ENCODE assay signal across 8 cellular contexts in genomic region chr15:77910030-77910911, GRCh38.
DNase-seq lines count a peak whose midpoint lies in the region; ATAC-seq and TF ChIP-seq lines count a peak whose summit lies in the region.
"Not testable (repeated sequence)": the region's sequence is repeated elsewhere in the genome, so short reads cannot be mapped to it uniquely, and the experiment has no call there.

No MANE protein-coding gene starts in this region.

- not testable (repeated sequence) for H3K9ac ChIP-seq in HUES64 (ENCODE audit: low read depth, low read length)
- H3K9ac ChIP-seq in NT2/D1 (ENCODE audit: insufficient read length, low read depth), result peak overlapping the region; percentile 61

- not testable (repeated sequence) for TF ChIP-seq EP300 in ovary (IDR thresholded peaks at IDR 0.05)

- peaks cover 29 to 37% of the 10 kb centered on the region in 2 donors for H3K27me3 Mint-ChIP-seq in stimulated activated naive B cell treated with anti-CD40 and anti-IgM and Interleukin-4, amounts not matched to agents 10 μg/mL and 1 μg/mL and 100 μg/mL, for 72 hours

- not testable (repeated sequence) for H3K36me3 ChIP-seq in HUES64 (ENCODE audit: insufficient read depth, low read length); NT2/D1 (ENCODE audit: insufficient read depth, insufficient read length, low read length); ovary

- H3K4me1 Mint-ChIP-seq in stimulated activated naive B cell treated with anti-CD40 and anti-IgM and Interleukin-4, amounts not matched to agents 10 μg/mL and 1 μg/mL and 100 μg/mL, for 72 hours, result not testable (repeated sequence)

- not testable (repeated sequence) for H3K36me3 Mint-ChIP-seq in stimulated activated naive B cell treated with anti-CD40 and anti-IgM and Interleukin-4, amounts not matched to agents 10 μg/mL and 1 μg/mL and 100 μg/mL, for 72 hours

- H3K27ac Mint-ChIP-seq in stimulated activated naive B cell treated with anti-CD40 and anti-IgM and Interleukin-4, amounts not matched to agents 10 μg/mL and 1 μg/mL and 100 μg/mL, for 72 hours, result peak overlapping the region; percentile 47

- H3K9me3 Mint-ChIP-seq in stimulated activated naive B cell treated with anti-CD40 and anti-IgM and Interleukin-4, amounts not matched to agents 10 μg/mL and 1 μg/mL and 100 μg/mL, for 72 hours, result not testable (repeated sequence)

- 15% methylated on average over 12 of the region's 12 CpGs for WGBS in HUES64
- WGBS in ovary, 3 donors, result 15 to 16% (median 15%) methylated on average over 12 of the region's 12 CpGs

- H3K4me3 ChIP-seq in HUES64 (ENCODE audit: low read length) (peak overlapping the region; percentile 47), NT2/D1 (ENCODE audit: insufficient read length, low read depth) (peak overlapping the region; percentile 9), cardiac fibroblast (replicated peaks in 1 of 2; ENCODE audit: low read depth in 2 of 2, low read length in 2 of 2) (peak overlapping the region; percentile 35 to 39)
- H3K4me3 ChIP-seq in ovary, result not testable (repeated sequence)

- not testable (repeated sequence) for H3K27me3 ChIP-seq in HUES64 (ENCODE audit: insufficient read depth, low read length); NT2/D1 (ENCODE audit: insufficient read depth, insufficient read length); ovary

- intact Hi-C loops in ovary (cut with DNase I), result not testable (repeated sequence)

- H3K4me1 ChIP-seq in HUES64 (ENCODE audit: insufficient read depth, low read length); NT2/D1 (ENCODE audit: insufficient read depth, insufficient read length); ovary (ENCODE audit: insufficient read depth): not testable (repeated sequence)

- not testable (repeated sequence) for H3K27ac ChIP-seq in HUES64 (ENCODE audit: low read depth, low read length); ovary

- H3K4me3 Mint-ChIP-seq in stimulated activated naive B cell treated with anti-CD40 and anti-IgM and Interleukin-4, amounts not matched to agents 10 μg/mL and 1 μg/mL and 100 μg/mL, for 72 hours, result peak overlapping the region; percentile 80 to 82

- peak; percentile 79 to 85 for ATAC-seq in stimulated activated naive B cell treated with anti-CD40 and anti-IgM and Interleukin-4, amounts not matched to agents 10 μg/mL and 1 μg/mL and 100 μg/mL, for 72 hours (replicated peaks)

- not testable (repeated sequence) for TF ChIP-seq POLR2A in ovary (IDR thresholded peaks at IDR 0.05)

- H3K9me3 ChIP-seq in HUES64 (ENCODE audit: insufficient read depth, low read depth, low read length); NT2/D1 (ENCODE audit: insufficient read depth, low read length); ovary: not testable (repeated sequence)

- TF ChIP-seq CTCF in cardiac fibroblast (IDR thresholded peaks at IDR 0.05; ENCODE audit: low read depth, low read length), result peak; percentile 45
- TF ChIP-seq CTCF in ovary (IDR thresholded peaks at IDR 0.05), result peak; percentile 22 to 36 (median 35)

- peak; percentile 5 for DNase-seq in DMS153 (lab: John Stamatoyannopoulos, UW)
- DNase-seq in NT2/D1 (ENCODE audit: low read depth, low spot score), result peak; percentile 77
- DNase-seq in activated CD4-positive, alpha-beta T cell treated with anti-CD3 and anti-CD28 coated beads, Interleukin-2, amount 50 U/mL, for 24 hours (ENCODE audit: low read depth in 1 of 2, low spot score in 1 of 2), result peak; percentile 51 to 65
- DNase-seq in cardiac fibroblast (ENCODE audit: low read depth in 2 of 2), result peak; percentile 80 to 84
- peak in 47 of 51 donors; percentile 2 to 84 (median 50) for DNase-seq in hypothalamus (lab: John Stamatoyannopoulos, UW)
- DNase-seq in ovary, result peak; percentile 32 to 71 (median 67)
- peak; percentile 78 for DNase-seq in stimulated activated naive B cell treated with anti-CD40 and anti-IgM and Interleukin-4, amounts not matched to agents 10 μg/mL and 1 μg/mL and 100 μg/mL, for 72 hours

Comparison
In these comparisons a context has a peak if more than half of its experiments do, and no peak if none do; other contexts are left out.
1. DNase-seq: peak in every context shown above with its lines; median percentile 82 in cardiac fibroblast; 78 in stimulated activated naive B cell treated with anti-CD40 and anti-IgM and Interleukin-4, amounts not matched to agents 10 μg/mL and 1 μg/mL and 100 μg/mL, for 72 hours; 77 in NT2/D1; 67 in ovary; 58 in activated CD4-positive, alpha-beta T cell treated with anti-CD3 and anti-CD28 coated beads, Interleukin-2, amount 50 U/mL, for 24 hours; 50 in hypothalamus; 5 in DMS153.